In the genomic region with DNA sequence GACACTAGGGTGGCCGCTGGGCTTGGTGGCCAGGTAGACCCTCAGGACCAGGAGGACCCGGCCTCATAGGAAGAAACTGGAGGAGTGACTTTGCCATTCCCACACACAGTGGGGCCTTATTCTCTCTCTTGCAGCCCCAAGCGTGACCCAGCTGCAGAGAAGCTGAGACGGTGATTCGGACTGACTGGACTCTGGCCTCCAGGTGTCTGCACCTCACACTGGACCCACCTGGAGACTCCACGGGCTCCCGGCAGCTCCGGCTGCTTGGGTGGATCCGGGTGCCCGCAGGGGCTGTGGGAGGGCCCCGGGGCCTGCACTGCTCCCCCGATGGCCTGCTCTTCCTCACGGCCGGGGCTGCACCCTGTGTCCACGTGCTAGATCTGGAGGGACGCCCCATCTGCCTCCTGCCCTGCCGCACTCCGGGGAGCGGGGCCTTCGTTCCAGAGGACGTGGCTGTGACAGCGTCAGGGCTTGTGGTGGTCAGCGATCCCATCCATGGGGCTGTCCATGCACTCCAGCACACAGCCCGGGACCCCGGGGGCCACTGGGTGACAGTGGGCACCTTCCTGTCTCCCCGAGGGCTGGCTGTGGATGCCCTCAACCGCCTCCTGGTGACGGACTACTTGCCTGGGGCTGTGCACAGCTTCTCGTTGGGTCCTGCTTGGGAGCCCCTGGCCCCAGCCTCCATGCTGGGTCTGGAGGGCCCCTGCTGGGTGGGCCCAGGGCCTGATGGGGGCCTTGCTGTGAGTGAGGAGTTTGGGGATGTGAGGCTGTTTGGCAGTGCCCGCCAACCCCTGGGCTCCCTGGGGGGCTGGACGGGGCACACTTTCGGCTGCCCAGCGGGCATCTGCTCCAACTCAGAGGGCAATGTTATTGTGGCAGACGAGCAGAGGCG, we compare ENCODE assay signal across 8 cellular contexts. TPM values are rescaled to one million over a fixed set of nuclear protein-coding genes. Genes with fewer than 3 reads are reported as not detected.
A peak's percentile ranks its signal among the peaks of the same experiment; 100 is the strongest.
DNase-seq lines count a peak whose midpoint lies in the region; ATAC-seq and TF ChIP-seq lines count a peak whose summit lies in the region.
"Had no signal": no experiment of that assay in that cellular context is flagged by ENCODE, and none has a peak within 500 bp of the region (broad histone marks: within the 10 kb centered on the region; RNA-seq: fewer than 3 reads in every experiment).

No MANE protein-coding gene starts in this region.

- H3K4me3 ChIP-seq in GM12865 (ENCODE audit: low read depth, low read length) (peak overlapping the region; percentile 52), OCI-LY3 (ENCODE audit: low read length) (peak overlapping the region; percentile 75), spleen (peak overlapping the region in 7 of 8 donors; percentile 26 to 67 (median 38))

- no peaks in the 10 kb centered on the region for H4K20me1 ChIP-seq in OCI-LY3 (ENCODE audit: insufficient read depth, low read length)

- peak overlapping the region; percentile 77 for H3K9ac ChIP-seq in OCI-LY3 (ENCODE audit: low read length)

- WGBS in spleen, 5 donors: 80 to 95% (median 92%) methylated on average over 10 to 35 of the region's 35 CpGs

- peak overlapping the region; percentile 96 for H3K4me2 ChIP-seq in OCI-LY3 (ENCODE audit: low read length)

- no peaks in the 10 kb centered on the region for H3K9me3 ChIP-seq in OCI-LY3 (ENCODE audit: insufficient read depth, low read length)
- H3K9me3 ChIP-seq in spleen: no peaks in the 10 kb centered on the region

- no peak for ATAC-seq in HG03439 (IDR thresholded peaks at IDR 0.05; ENCODE audit: unreplicated experiment)

- peak overlapping the region; percentile 77 for H3K27ac ChIP-seq in OCI-LY3 (ENCODE audit: low read length)
- peak overlapping the region; percentile 51 to 88 (median 80) for H3K27ac ChIP-seq in spleen

- H3K4me1 ChIP-seq in OCI-LY3 (ENCODE audit: low read length): peaks cover 32% of the 10 kb centered on the region
- H3K4me1 ChIP-seq in spleen: peaks cover 39 to 76% (median 51%) of the 10 kb centered on the region in 6 donors

- H3K27me3 ChIP-seq in OCI-LY3 (ENCODE audit: low read depth, low read length) (no peaks in the 10 kb centered on the region), spleen (replicated peaks in 1 of 7) (no peaks in the 10 kb centered on the region)

- H3K79me2 ChIP-seq in OCI-LY3 (ENCODE audit: low read length): peaks cover 14% of the 10 kb centered on the region

- H2AFZ ChIP-seq in OCI-LY3 (ENCODE audit: low read depth, low read length): no peak overlapping the region

- TF ChIP-seq POLR2A in erythroblast (IDR thresholded peaks at IDR 0.05; ENCODE audit: low read length) (peak; percentile 60), spleen (IDR thresholded peaks at IDR 0.05) (no peak)

- H3K36me3 ChIP-seq in OCI-LY3 (replicated peaks; ENCODE audit: low read depth, low read length) (no peaks in the 10 kb centered on the region), spleen (peaks cover 0 to 8% (median 0%) of the 10 kb centered on the region in 6 donors)

- DNase-seq in GM12865 (ENCODE audit: low read depth) (no peak), erythroblast (lab: John Stamatoyannopoulos, UW) (no peak), spleen (no peak), NCI-H69 (lab: John Stamatoyannopoulos, UW) (no peak), AG08395 (ENCODE audit: low spot score) (no peak)

- TF ChIP-seq CTCF in GM12865 (IDR thresholded peaks at IDR 0.05; ENCODE audit: insufficient read depth, low read depth, low read length, missing control alignments) (no peak), OCI-LY3 (IDR thresholded peaks at IDR 0.05; ENCODE audit: low read depth, low read length) (no peak), spleen (IDR thresholded peaks at IDR 0.05 in 8 of 11, conservative IDR thresholded peaks at IDR 0.05 in 3 of 11) (no peak)

- intact Hi-C loops in spleen (cut with DNase I; ENCODE audit: low total_unique reads): no loop called here

RNA-seq across cellular contexts. Expression of gene NHLRC4, which starts 0.8 kb away (rescaled TPM):
- total RNA-seq in spleen: 1 to 10 TPM; 1.5 to 8.8 (median 4.5) TPM
- 1 to 10 TPM; 2.7 to 4.7 (median 3.6) TPM for polyA plus RNA-seq in spleen

RNA-seq across cellular contexts. Expression of gene PIGQ, which starts 2.2 kb away (rescaled TPM):
- total RNA-seq in spleen: 10 to 100 TPM; 36.1 to 42.7 (median 39.2) TPM
- 10 to 100 TPM; 20.7 to 70.5 (median 42.2) TPM for polyA plus RNA-seq in spleen

RNA-seq across cellular contexts. Expression of gene PRR35, which starts 7.4 kb away (rescaled TPM):
- total RNA-seq in spleen: not detected
- not detected for polyA plus RNA-seq in spleen
- total RNA-seq: M059J had no signal

RNA-seq across cellular contexts. Expression of gene RAB40C, which starts 22.3 kb away (rescaled TPM):
- 10 to 100 TPM; 12.9 to 21.6 (median 15.3) TPM for total RNA-seq in spleen
- 10 to 100 TPM in 2 of 3 donors, 1 to 10 TPM in 1; 8.1 to 20.9 (median 11.0) TPM for polyA plus RNA-seq in spleen

RNA-seq across cellular contexts. Expression of gene CAPN15, which starts 40.1 kb away (rescaled TPM):
- total RNA-seq in spleen: 10 to 100 TPM; 48.1 to 71.7 (median 63.9) TPM
- 10 to 100 TPM; 25.8 to 65.0 (median 36.4) TPM for polyA plus RNA-seq in spleen
